ENCODE assay signal across 14 cellular contexts in the genomic region with DNA sequence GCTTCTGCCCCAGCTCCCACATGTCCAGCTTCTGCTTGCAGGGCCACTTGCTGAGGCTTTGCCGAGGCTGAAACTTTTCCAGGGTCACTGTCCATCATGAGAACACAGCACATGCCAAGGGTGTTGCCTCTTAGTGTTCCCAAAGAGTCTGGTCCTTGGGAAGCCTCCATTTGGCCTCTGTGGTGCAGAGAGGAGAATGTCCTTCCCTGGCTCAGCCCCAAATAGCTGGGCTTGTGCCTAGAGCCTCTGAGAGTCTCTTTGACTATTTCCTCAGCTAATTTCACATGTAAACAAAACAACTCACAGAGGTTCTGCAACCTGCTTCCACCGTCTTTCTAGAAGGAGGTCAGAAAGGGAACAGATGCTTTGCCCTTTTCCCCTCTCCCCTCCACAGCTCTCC. TPM values are rescaled to one million over a fixed set of nuclear protein-coding genes. Genes with fewer than 3 reads are reported as not detected.
DNase-seq lines count a peak whose midpoint lies in the region; ATAC-seq, FAIRE-seq and TF ChIP-seq lines count a peak whose summit lies in the region.
"Had no signal": no experiment of that assay in that cellular context is flagged by ENCODE, and none has a peak within 500 bp of the region (broad histone marks: within the 10 kb centered on the region; RNA-seq: fewer than 3 reads in every experiment).

No MANE protein-coding gene starts in this region.

- no peaks in the 10 kb centered on the region for H3K27me3 Mint-ChIP-seq in astrocyte (ENCODE audit: low read depth, unreplicated experiment)

- H3K4me1 ChIP-seq in astrocyte (ENCODE audit: insufficient read depth, low read length): peaks cover 56% of the 10 kb centered on the region
- no peaks in the 10 kb centered on the region for H3K4me1 ChIP-seq in prostate gland (replicated peaks)

- 54% methylated on average over 2 of the region's 2 CpGs for whole genome bisulfite sequencing in prostate gland

- ATAC-seq in left cardiac atrium (peak; percentile 59 to 76), GM21390 (IDR thresholded peaks at IDR 0.05; ENCODE audit: unreplicated experiment) (no peak)
- ATAC-seq: GM23338, WTC11 had no signal

- H4K20me1 ChIP-seq in astrocyte (ENCODE audit: insufficient read depth, low read length): no peaks in the 10 kb centered on the region

- peak overlapping the region; percentile 73 for H3K4me2 ChIP-seq in astrocyte (ENCODE audit: low read length)
- H3K4me2 ChIP-seq: GM23338 had no signal

- FAIRE-seq in astrocyte (lab: Jason Lieb, UNC) (no peak), HTR-8/SVneo (lab: Jason Lieb, UNC) (no peak)

- H3K4me3 Mint-ChIP-seq in astrocyte (ENCODE audit: unreplicated experiment): no peak overlapping the region
- H3K4me3 Mint-ChIP-seq: GM23338, WTC11 had no signal

- H3K4me3 ChIP-seq in astrocyte (ENCODE audit: insufficient read depth, low read depth, low read length) (no peak overlapping the region), prostate gland (no peak overlapping the region)
- H3K4me3 ChIP-seq: GM23338 had no signal

- peaks cover 55% of the 10 kb centered on the region for H3K4me1 Mint-ChIP-seq in astrocyte (ENCODE audit: low read depth, unreplicated experiment)
- H3K4me1 Mint-ChIP-seq: GM23338, WTC11 had no signal

- H3K9me3 ChIP-seq in astrocyte (ENCODE audit: insufficient read depth, low read depth, low read length) (no peaks in the 10 kb centered on the region), prostate gland (no peaks in the 10 kb centered on the region)

- intact Hi-C loops in left cardiac atrium (cut with DNase I) (no loop called here), prostate gland (cut with DNase I) (loop anchor here (5.0 kb wide), 2 partner anchors 40 to 50 kb away; partner anchors contain the start of gene RAB23)

- DNase-seq in AG08396 (ENCODE audit: low spot score) (peak; percentile 20), astrocyte (ENCODE audit: low read depth) (no peak), left cardiac atrium (peak; percentile 69), prostate gland (ENCODE audit: low spot score) (no peak), HTR-8/SVneo (ENCODE audit: insufficient read length, low spot score) (no peak), hepatic stellate cell (ENCODE audit: low spot score) (no peak), DMS53 (lab: John Stamatoyannopoulos, UW) (no peak)
- DNase-seq: activated T-cell treated with anti-CD3 and anti-CD28 coated beads, Interleukin-2, amount 50 U/mL, for 48 hours; cerebellar nuclear complex; glutamatergic neuron had no signal

- no peaks in the 10 kb centered on the region for H3K27me3 ChIP-seq in astrocyte (ENCODE audit: insufficient read depth, low read length)
- no peaks in the 10 kb centered on the region for H3K27me3 ChIP-seq in prostate gland (replicated peaks; ENCODE audit: insufficient read depth)

- peak overlapping the region; percentile 34 for H3K27ac Mint-ChIP-seq in astrocyte (ENCODE audit: unreplicated experiment)
- H3K27ac Mint-ChIP-seq: GM23338, WTC11 had no signal

- H3K9me3 Mint-ChIP-seq in astrocyte (ENCODE audit: unreplicated experiment): peaks cover 1% of the 10 kb centered on the region
- H3K9me3 Mint-ChIP-seq: GM23338, WTC11 had no signal

- H3K9ac ChIP-seq in astrocyte (ENCODE audit: low read length): peak overlapping the region; percentile 69

- H3K36me3 ChIP-seq in astrocyte (ENCODE audit: insufficient read depth, low read length): no peaks in the 10 kb centered on the region
- no peaks in the 10 kb centered on the region for H3K36me3 ChIP-seq in prostate gland

- TF ChIP-seq CTCF in astrocyte (IDR thresholded peaks at IDR 0.05; ENCODE audit: insufficient read depth, low read depth, low read length) (no peak), prostate gland (IDR thresholded peaks at IDR 0.05) (no peak)

- H3K27ac ChIP-seq in astrocyte (ENCODE audit: low read depth, low read length) (peak overlapping the region; percentile 93), prostate gland (peak overlapping the region; percentile 34 to 48)
- H3K27ac ChIP-seq: RWPE1 had no signal

- no peaks in the 10 kb centered on the region for H3K36me3 Mint-ChIP-seq in astrocyte (ENCODE audit: low read depth, unreplicated experiment)
- H3K36me3 Mint-ChIP-seq: WTC11 had no signal

- H2AFZ ChIP-seq in astrocyte (ENCODE audit: low read depth, low read length): no peak overlapping the region

- no peaks in the 10 kb centered on the region for H3K79me2 ChIP-seq in astrocyte (ENCODE audit: insufficient read depth, low read length)

- TF ChIP-seq POLR2A in prostate gland (IDR thresholded peaks at IDR 0.05): no peak

RNA-seq across cellular contexts. Expression of gene RAB23, which starts 40.4 kb away (rescaled TPM):
- total RNA-seq in astrocyte (21.4 and 22.3 TPM in 2 replicates), left cardiac atrium (10 to 100 TPM; 10.7 to 13.8 TPM), prostate gland (10 to 100 TPM; 20.4 to 22.3 TPM)

RNA-seq across cellular contexts. Expression of gene PRIM2, which starts 54.9 kb away (rescaled TPM):
- total RNA-seq in astrocyte (11.9 TPM in 2 replicates), left cardiac atrium (1 to 10 TPM; 4.2 to 4.4 TPM), prostate gland (10 to 100 TPM; 18.5 to 28.9 TPM)

Comparison
In these comparisons a context has a peak if more than half of its experiments do, and no peak if none do; other contexts are left out.
1. DNase-seq: peak in AG08396 (single experiment) and left cardiac atrium (single experiment); none in astrocyte (single experiment), prostate gland (single experiment), HTR-8/SVneo (single experiment), hepatic stellate cell (single experiment) and DMS53 (single experiment).